In the genomic region with DNA sequence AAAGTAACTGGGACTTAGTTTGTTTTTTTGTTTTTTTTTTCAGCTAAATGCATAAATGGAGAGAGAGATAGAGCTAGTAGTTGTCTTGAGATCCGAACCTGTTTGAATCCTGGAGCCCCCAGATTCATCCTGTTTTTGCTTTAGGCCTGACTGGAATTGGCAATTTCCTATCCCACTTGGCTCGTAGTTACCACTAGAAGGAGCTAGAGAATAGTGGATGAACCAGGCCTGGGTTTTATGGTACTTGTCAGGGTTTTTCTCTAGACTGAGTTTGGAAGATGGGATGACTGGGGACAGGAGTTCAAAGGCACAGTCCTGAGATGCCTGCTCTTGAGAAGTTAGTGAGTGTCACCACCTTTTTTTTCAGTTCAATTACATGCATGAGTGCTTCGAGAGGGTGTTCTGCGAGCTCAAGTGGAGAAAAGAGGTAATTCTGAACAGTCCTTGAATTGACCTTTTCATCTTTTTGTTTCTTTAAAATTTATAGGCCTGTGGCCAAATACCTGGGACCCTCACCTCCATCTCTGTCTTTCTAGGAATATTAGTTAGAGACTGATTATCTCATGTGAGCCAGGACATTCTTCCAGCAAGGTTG, we compare ENCODE assay signal across 8 cellular contexts. TPM values are rescaled to one million over a fixed set of nuclear protein-coding genes. Genes with fewer than 3 reads are reported as not detected.
DNase-seq lines count a peak whose midpoint lies in the region; ATAC-seq and TF ChIP-seq lines count a peak whose summit lies in the region.

No MANE protein-coding gene starts in this region.

- TF ChIP-seq POLR2A in NB4 (IDR thresholded peaks at IDR 0.05; ENCODE audit: extremely low read depth, insufficient read length), result no peak

- H3K27me3 ChIP-seq in WERI-Rb-1 (ENCODE audit: insufficient read depth, low read depth, severe bottlenecking), result no peaks in the 10 kb centered on the region
- no peaks in the 10 kb centered on the region for H3K27me3 ChIP-seq in CD4-positive, alpha-beta T cell (ENCODE audit: control insufficient read depth, insufficient read depth, low read length)

- no peaks in the 10 kb centered on the region for H3K9me3 Mint-ChIP-seq in CD4-positive, alpha-beta T cell

- no peak overlapping the region for H3K4me3 Mint-ChIP-seq in CD4-positive, alpha-beta T cell

- DNase-seq in EH (ENCODE audit: low read depth) (peak; percentile 56), NB4 (ENCODE audit: low read depth) (peak; percentile 22), WERI-Rb-1 (peak; percentile 60), iPS-NIHi7 (ENCODE audit: extremely low spot score) (peak; percentile 62), activated gamma-delta T cell (lab: John Stamatoyannopoulos, UW) (no peak)
- DNase-seq in CD4-positive, alpha-beta T cell, result no peak

- H3K27me3 Mint-ChIP-seq in CD4-positive, alpha-beta T cell, result no peaks in the 10 kb centered on the region

- H3K27ac ChIP-seq in WERI-Rb-1, result no peak overlapping the region
- H3K27ac ChIP-seq in CD4-positive, alpha-beta T cell (ENCODE audit: low read depth, low read length), result no peak overlapping the region

- POLR2A ChIA-PET in CD4-positive, alpha-beta T cell (lab: Charles Lee), result no interaction called here

- H3K9me3 ChIP-seq in WERI-Rb-1 (ENCODE audit: severe bottlenecking), result no peaks in the 10 kb centered on the region
- H3K9me3 ChIP-seq in CD4-positive, alpha-beta T cell (ENCODE audit: control insufficient read depth, low read length), result no peaks in the 10 kb centered on the region

- peaks cover 82% of the 10 kb centered on the region for H3K36me3 Mint-ChIP-seq in CD4-positive, alpha-beta T cell (ENCODE audit: low read depth)

- H3K4me1 Mint-ChIP-seq in CD4-positive, alpha-beta T cell (ENCODE audit: low read depth), result no peaks in the 10 kb centered on the region

- intact Hi-C loops in CD4-positive, alpha-beta T cell (cut with DNase I, micrococcal nuclease), result loop anchor here in 1 of 2 experiments (1.0 kb wide), 1 partner anchor 143 kb away; no protein-coding TSS in a partner anchor

- no peak overlapping the region for H3K4me3 ChIP-seq in NB4 (ENCODE audit: low read depth, low read length)
- no peak overlapping the region for H3K4me3 ChIP-seq in WERI-Rb-1 (ENCODE audit: low read depth, low read length)

- no peak for ATAC-seq in CD4-positive, alpha-beta T cell (ENCODE audit: poor library complexity)
- no peak for ATAC-seq in HG03280 (IDR thresholded peaks at IDR 0.05; ENCODE audit: unreplicated experiment)
- no peak for ATAC-seq in GM18861 (IDR thresholded peaks at IDR 0.05; ENCODE audit: unreplicated experiment)

- peaks cover 56% of the 10 kb centered on the region for H3K36me3 ChIP-seq in WERI-Rb-1

- H3K27ac Mint-ChIP-seq in CD4-positive, alpha-beta T cell, result no peak overlapping the region

- CTCF ChIA-PET in CD4-positive, alpha-beta T cell (lab: Charles Lee), result interaction anchor here (1.2 to 1.4 kb wide), 2 partner anchors 42 to 100 kb away, joined by 3 to 5 read pairs; no protein-coding TSS in a partner anchor

- TF ChIP-seq CTCF in NB4 (IDR thresholded peaks at IDR 0.05; ENCODE audit: low read depth, low read length) (peak; percentile 40), WERI-Rb-1 (IDR thresholded peaks at IDR 0.05; ENCODE audit: low read depth, low read length) (peak; percentile 97)
- TF ChIP-seq CTCF in CD4-positive, alpha-beta T cell (IDR thresholded peaks at IDR 0.05), result no peak

RNA-seq across cellular contexts. Expression of a gene that starts 23.4 kb away (rescaled TPM):
- not detected for total RNA-seq in CD4-positive, alpha-beta T cell

RNA-seq across cellular contexts. Expression of a gene that starts 28.2 kb away (rescaled TPM):
- total RNA-seq in CD4-positive, alpha-beta T cell, result not detected

Comparison
In these comparisons a context has a peak if more than half of its experiments do, and no peak if none do; other contexts are left out.
1. DNase-seq: peak in EH (single experiment), NB4 (single experiment), WERI-Rb-1 (single experiment) and iPS-NIHi7 (single experiment); none in activated gamma-delta T cell (single experiment) and CD4-positive, alpha-beta T cell (0 of 10).